In the genomic region with DNA sequence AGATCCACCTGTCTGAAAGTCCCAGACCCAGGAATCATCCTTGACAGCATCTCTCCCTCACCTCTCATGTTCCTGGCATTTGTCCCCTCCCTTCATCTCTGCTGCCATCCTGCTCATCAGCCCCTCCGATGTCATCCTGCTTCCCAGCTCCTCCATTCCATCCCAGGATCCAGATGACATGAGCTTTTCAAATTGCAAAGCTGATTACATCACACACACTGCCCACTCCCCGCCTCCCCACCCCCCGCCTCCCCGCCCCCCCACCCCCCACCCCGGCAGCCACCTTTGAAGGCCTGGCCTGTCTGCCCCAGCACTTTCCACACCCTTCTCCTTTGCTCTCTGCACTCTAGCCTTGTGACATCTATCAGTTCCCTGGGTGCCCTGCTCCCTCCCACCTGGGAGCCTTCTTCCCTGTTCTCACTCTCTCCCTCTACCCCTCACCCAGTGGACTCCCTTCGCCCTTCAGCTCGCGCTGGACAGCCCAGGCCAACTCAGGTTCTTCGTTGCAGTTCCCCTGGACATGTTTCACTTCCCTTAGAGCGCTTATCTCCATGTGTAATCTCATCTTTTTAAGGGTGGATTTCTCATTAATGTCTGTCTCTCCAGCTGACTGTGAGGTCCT, we compare ENCODE assay signal across 1 cellular context.
TF ChIP-seq lines count a peak whose summit lies in the region.

No MANE protein-coding gene starts in this region.

TF ChIP-seq in HepG2, 621 proteins besides CTCF, POLR2A, EP300 and RAD21 (continued from another document):
- TF ChIP-seq, protein P1, sequence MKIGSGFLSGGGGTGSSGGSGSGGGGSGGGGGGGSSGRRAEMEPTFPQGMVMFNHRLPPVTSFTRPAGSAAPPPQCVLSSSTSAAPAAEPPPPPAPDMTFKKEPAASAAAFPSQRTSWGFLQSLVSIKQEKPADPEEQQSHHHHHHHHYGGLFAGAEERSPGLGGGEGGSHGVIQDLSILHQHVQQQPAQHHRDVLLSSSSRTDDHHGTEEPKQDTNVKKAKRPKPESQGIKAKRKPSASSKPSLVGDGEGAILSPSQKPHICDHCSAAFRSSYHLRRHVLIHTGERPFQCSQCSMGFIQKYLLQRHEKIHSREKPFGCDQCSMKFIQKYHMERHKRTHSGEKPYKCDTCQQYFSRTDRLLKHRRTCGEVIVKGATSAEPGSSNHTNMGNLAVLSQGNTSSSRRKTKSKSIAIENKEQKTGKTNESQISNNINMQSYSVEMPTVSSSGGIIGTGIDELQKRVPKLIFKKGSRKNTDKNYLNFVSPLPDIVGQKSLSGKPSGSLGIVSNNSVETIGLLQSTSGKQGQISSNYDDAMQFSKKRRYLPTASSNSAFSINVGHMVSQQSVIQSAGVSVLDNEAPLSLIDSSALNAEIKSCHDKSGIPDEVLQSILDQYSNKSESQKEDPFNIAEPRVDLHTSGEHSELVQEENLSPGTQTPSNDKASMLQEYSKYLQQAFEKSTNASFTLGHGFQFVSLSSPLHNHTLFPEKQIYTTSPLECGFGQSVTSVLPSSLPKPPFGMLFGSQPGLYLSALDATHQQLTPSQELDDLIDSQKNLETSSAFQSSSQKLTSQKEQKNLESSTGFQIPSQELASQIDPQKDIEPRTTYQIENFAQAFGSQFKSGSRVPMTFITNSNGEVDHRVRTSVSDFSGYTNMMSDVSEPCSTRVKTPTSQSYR (CRISPR knock-in tag; IDR thresholded peaks at IDR 0.05; ENCODE audit: borderline replicate concordance), result peak; percentile 51; the same call in 1 of the 2 replicates
- TF ChIP-seq ZNF691 (CRISPR knock-in tag; IDR thresholded peaks at IDR 0.05; ENCODE audit: borderline replicate concordance, low read depth) (no peak), SATB2 (CRISPR knock-in tag; IDR thresholded peaks at IDR 0.05) (no peak), MAZ (IDR thresholded peaks at IDR 0.05; ENCODE audit: borderline replicate concordance, low read depth, low read length) (no peak), MAZ (CRISPR knock-in tag; IDR thresholded peaks at IDR 0.05; ENCODE audit: low read depth) (0 out of 2 replicates have a peak, but pooled peaks have one; percentile 22)
- TF ChIP-seq, protein P2, sequence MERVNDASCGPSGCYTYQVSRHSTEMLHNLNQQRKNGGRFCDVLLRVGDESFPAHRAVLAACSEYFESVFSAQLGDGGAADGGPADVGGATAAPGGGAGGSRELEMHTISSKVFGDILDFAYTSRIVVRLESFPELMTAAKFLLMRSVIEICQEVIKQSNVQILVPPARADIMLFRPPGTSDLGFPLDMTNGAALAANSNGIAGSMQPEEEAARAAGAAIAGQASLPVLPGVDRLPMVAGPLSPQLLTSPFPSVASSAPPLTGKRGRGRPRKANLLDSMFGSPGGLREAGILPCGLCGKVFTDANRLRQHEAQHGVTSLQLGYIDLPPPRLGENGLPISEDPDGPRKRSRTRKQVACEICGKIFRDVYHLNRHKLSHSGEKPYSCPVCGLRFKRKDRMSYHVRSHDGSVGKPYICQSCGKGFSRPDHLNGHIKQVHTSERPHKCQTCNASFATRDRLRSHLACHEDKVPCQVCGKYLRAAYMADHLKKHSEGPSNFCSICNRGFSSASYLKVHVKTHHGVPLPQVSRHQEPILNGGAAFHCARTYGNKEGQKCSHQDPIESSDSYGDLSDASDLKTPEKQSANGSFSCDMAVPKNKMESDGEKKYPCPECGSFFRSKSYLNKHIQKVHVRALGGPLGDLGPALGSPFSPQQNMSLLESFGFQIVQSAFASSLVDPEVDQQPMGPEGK (CRISPR knock-in tag; IDR thresholded peaks at IDR 0.05), result peak; percentile 62; the same call in 1 of the 2 replicates
